In the genomic region with DNA sequence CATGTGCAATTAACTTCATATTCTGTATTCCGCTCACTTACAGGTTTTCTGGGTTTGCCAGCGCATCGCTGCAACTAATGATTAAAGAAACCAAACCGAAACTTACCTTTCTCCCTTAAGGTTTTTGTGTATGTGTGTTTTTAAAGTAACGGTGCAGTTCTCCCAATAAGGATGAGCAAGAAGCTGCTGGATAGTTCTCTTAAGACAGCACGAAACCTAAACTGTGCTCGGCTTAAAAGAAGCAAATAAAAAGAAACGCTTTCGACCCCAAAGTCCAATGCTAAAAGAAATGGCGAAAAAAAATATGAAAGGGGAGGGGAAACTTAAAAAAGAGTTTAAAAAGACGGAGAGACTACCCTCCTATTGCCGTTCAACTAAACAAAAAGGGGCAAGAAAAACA, we compare ENCODE assay signal across 1 cellular context.
TF ChIP-seq lines count a peak whose summit lies in the region.

No MANE protein-coding gene starts in this region.

TF ChIP-seq in SK-N-SH treated with all-trans-retinoic acid at 6 μM for 48 hours, 23 proteins besides CTCF, POLR2A, EP300 and RAD21 (continued from another document):
- TF ChIP-seq, protein P1, sequence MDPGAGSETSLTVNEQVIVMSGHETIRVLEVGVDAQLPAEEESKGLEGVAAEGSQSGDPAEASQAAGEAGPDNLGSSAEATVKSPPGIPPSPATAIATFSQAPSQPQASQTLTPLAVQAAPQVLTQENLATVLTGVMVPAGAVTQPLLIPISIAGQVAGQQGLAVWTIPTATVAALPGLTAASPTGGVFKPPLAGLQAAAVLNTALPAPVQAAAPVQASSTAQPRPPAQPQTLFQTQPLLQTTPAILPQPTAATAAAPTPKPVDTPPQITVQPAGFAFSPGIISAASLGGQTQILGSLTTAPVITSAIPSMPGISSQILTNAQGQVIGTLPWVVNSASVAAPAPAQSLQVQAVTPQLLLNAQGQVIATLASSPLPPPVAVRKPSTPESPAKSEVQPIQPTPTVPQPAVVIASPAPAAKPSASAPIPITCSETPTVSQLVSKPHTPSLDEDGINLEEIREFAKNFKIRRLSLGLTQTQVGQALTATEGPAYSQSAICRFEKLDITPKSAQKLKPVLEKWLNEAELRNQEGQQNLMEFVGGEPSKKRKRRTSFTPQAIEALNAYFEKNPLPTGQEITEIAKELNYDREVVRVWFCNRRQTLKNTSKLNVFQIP (CRISPR knock-in tag; IDR thresholded peaks at IDR 0.05; ENCODE audit: borderline replicate concordance, low read depth) = no peak
- TF ChIP-seq ZC3H10 (CRISPR knock-in tag; IDR thresholded peaks at IDR 0.05) (no peak), ZNF8 (CRISPR knock-in tag; IDR thresholded peaks at IDR 0.05) (no peak), BACH2 (CRISPR knock-in tag; IDR thresholded peaks at IDR 0.05; ENCODE audit: borderline replicate concordance) (no peak), ARNTL (CRISPR knock-in tag; IDR thresholded peaks at IDR 0.05; ENCODE audit: borderline replicate concordance, low read depth) (no peak), TCF4 (CRISPR knock-in tag; IDR thresholded peaks at IDR 0.05; ENCODE audit: borderline replicate concordance) (no peak), CSDC2 (CRISPR knock-in tag; IDR thresholded peaks at IDR 0.05) (no peak), ISL1 (CRISPR knock-in tag; IDR thresholded peaks at IDR 0.05) (no peak), ZFP30 (CRISPR knock-in tag; IDR thresholded peaks at IDR 0.05) (no peak), GLIS3 (CRISPR knock-in tag; IDR thresholded peaks at IDR 0.05) (no peak), PPARA (CRISPR knock-in tag; IDR thresholded peaks at IDR 0.05; ENCODE audit: borderline replicate concordance) (no peak)
